ENCODE assay signal across 8 cellular contexts in the genomic region with DNA sequence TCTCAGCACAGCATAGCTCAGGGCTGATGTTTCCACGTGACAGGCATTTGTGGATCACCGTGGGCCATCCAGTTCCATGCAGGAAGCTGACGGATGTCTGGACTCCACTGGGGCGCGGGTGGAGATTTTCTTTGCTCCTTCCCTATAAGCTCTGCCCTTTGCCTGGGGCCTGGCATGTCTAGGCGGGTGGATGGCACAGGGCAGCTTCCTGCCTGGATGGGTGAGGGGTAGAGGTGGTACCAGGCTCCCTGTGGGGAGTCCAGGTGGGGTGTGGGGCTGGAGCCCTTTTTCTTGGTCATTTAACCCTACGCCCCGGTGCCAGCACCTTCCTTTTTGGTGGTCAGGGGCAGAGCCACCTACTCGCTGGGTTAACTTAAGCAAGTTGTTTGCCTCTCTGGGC. TPM values are rescaled to one million over a fixed set of nuclear protein-coding genes. Genes with fewer than 3 reads are reported as not detected.
A peak's percentile ranks its signal among the peaks of the same experiment; 100 is the strongest.
DNase-seq lines count a peak whose midpoint lies in the region; TF ChIP-seq lines count a peak whose summit lies in the region.

No MANE protein-coding gene starts in this region.

- no peak for TF ChIP-seq POLR2A in tibial nerve (IDR thresholded peaks at IDR 0.05)

- H3F3A ChIP-seq in SK-N-SH (replicated peaks; ENCODE audit: insufficient read depth), result no peaks in the 10 kb centered on the region
- H3F3A ChIP-seq in smooth muscle cell (ENCODE audit: low read depth), result no peaks in the 10 kb centered on the region

- no peak overlapping the region for H3K4me3 ChIP-seq in SK-N-SH (ENCODE audit: low read depth in 2 of 2, low read length in 1 of 2)
- H3K4me3 ChIP-seq in iPS-18a (ENCODE audit: low read length), result peak overlapping the region; percentile 67
- no peak overlapping the region for H3K4me3 ChIP-seq in smooth muscle cell
- no peak overlapping the region for H3K4me3 ChIP-seq in tibial nerve

- H2AFZ ChIP-seq in SK-N-SH (ENCODE audit: low read depth) (peak overlapping the region; percentile 94; the same call in 1 of the 2 replicates), smooth muscle cell (ENCODE audit: low read depth) (no peak overlapping the region)

- no peaks in the 10 kb centered on the region for H4K20me1 ChIP-seq in SK-N-SH (ENCODE audit: insufficient read depth)
- H4K20me1 ChIP-seq in smooth muscle cell (ENCODE audit: low read depth), result peaks cover 45% of the 10 kb centered on the region

- peak overlapping the region; percentile 76 for H3K4me2 ChIP-seq in SK-N-SH
- peak overlapping the region; percentile 89 for H3K4me2 ChIP-seq in smooth muscle cell

- H3K9me2 ChIP-seq in SK-N-SH, result no peaks in the 10 kb centered on the region

- TF ChIP-seq CTCF in SK-N-SH (IDR thresholded peaks at IDR 0.05) (no peak), smooth muscle cell (IDR thresholded peaks at IDR 0.05; ENCODE audit: borderline replicate concordance, insufficient read depth, poor library complexity, severe bottlenecking) (no peak), tibial nerve (IDR thresholded peaks at IDR 0.05) (no peak)

- no peaks in the 10 kb centered on the region for H3K27me3 ChIP-seq in SK-N-SH (ENCODE audit: insufficient read depth)
- peaks cover 63% of the 10 kb centered on the region for H3K27me3 ChIP-seq in iPS-18a (ENCODE audit: control insufficient read depth, insufficient read depth, low read length)
- H3K27me3 ChIP-seq in smooth muscle cell (ENCODE audit: low read depth), result peaks cover 35% of the 10 kb centered on the region
- peaks cover 0 to 47% of the 10 kb centered on the region in 2 donors for H3K27me3 ChIP-seq in tibial nerve

- POLR2A ChIA-PET in SK-N-SH (lab: Yijun Ruan, JAX), result interaction anchor here (0.6 to 1.4 kb wide), 3 partner anchors 10 to 74 kb away, joined by 3 to 15 read pairs (median 4); partner anchors contain the start of gene FAM110A

- peak overlapping the region in 1 of 2 experiments; percentile 61; a peak in 2 of 4 replicates for H3K27ac ChIP-seq in SK-N-SH (ENCODE audit: low read depth in 2 of 2, low read length in 1 of 2)
- no peak overlapping the region for H3K27ac ChIP-seq in iPS-18a (ENCODE audit: low read length)
- H3K27ac ChIP-seq in smooth muscle cell (ENCODE audit: low read depth), result no peak overlapping the region
- H3K27ac ChIP-seq in tibial nerve, result peak overlapping the region in 1 of 4 donors; percentile 23

- H3K9me3 ChIP-seq in SK-N-SH, result no peaks in the 10 kb centered on the region
- no peaks in the 10 kb centered on the region for H3K9me3 ChIP-seq in iPS-18a (ENCODE audit: control insufficient read depth, low read depth, low read length)
- H3K9me3 ChIP-seq in smooth muscle cell (replicated peaks; ENCODE audit: low read depth), result no peaks in the 10 kb centered on the region
- no peaks in the 10 kb centered on the region for H3K9me3 ChIP-seq in tibial nerve

- peaks cover 31% of the 10 kb centered on the region; the same call in 1 of the 2 replicates for H3K79me2 ChIP-seq in SK-N-SH (ENCODE audit: insufficient read depth)
- H3K79me2 ChIP-seq in smooth muscle cell (ENCODE audit: low read depth), result no peaks in the 10 kb centered on the region

- DNase-seq in DMS53 (lab: John Stamatoyannopoulos, UW) (peak; percentile 43), DMS53 treated with DMSO at 0.1 percent for 48 hours (lab: John Stamatoyannopoulos, UW; ENCODE audit: unreplicated experiment) (no peak), SK-N-SH (peak; percentile 57), smooth muscle cell (lab: John Stamatoyannopoulos, UW; ENCODE audit: unreplicated experiment) (no peak), 8988T (no peak), NCI-H2227 treated with DMSO at 0.1 percent for 48 hours (lab: John Stamatoyannopoulos, UW) (no peak), tibial nerve (ENCODE audit: low spot score in 2 of 2) (no peak)

- no peak for TF ChIP-seq RAD21 in SK-N-SH (IDR thresholded peaks at IDR 0.05; ENCODE audit: low read length)

- CTCF ChIA-PET in SK-N-SH (lab: Yijun Ruan, JAX), result interaction anchor here (0.9 to 3.8 kb wide), 4 partner anchors 25 to 115 kb away, joined by 4 to 10 read pairs (median 6); no protein-coding TSS in a partner anchor

- H3K4me1 ChIP-seq in SK-N-SH (ENCODE audit: control insufficient read depth in 1 of 2, insufficient read depth in 2 of 2, low read depth in 1 of 2, low read length in 1 of 2) (peaks cover 0 to 50% of the 10 kb centered on the region in 2 experiments; a peak in 1 of 4 replicates), iPS-18a (ENCODE audit: control insufficient read depth, low read depth, low read length) (peaks cover 9% of the 10 kb centered on the region), smooth muscle cell (ENCODE audit: low read depth) (no peaks in the 10 kb centered on the region), tibial nerve (peaks cover 0 to 43% (median 15%) of the 10 kb centered on the region in 4 donors)

- WGBS in SK-N-SH (ENCODE audit: low lambda C conversion rate), result 51% methylated on average over 3 of the region's 9 CpGs
- 79% methylated on average over 9 of the region's 9 CpGs for WGBS in smooth muscle cell (ENCODE audit: low lambda C conversion rate)
- WGBS in tibial nerve, 2 donors, result 77 to 88% methylated on average over 9 of the region's 9 CpGs

- no peak overlapping the region; the same call in 1 of the 2 replicates for H3K9ac ChIP-seq in SK-N-SH
- no peak overlapping the region for H3K9ac ChIP-seq in iPS-18a (ENCODE audit: low read length)
- H3K9ac ChIP-seq in smooth muscle cell (ENCODE audit: low read depth), result no peak overlapping the region

- TF ChIP-seq EP300 in SK-N-SH (IDR thresholded peaks at IDR 0.05; ENCODE audit: borderline replicate concordance in 1 of 2, low read depth in 1 of 2, low read length in 1 of 2), result no peak
- TF ChIP-seq EP300 in tibial nerve (IDR thresholded peaks at IDR 0.05), result no peak

- H3K36me3 ChIP-seq in SK-N-SH (replicated peaks in 1 of 2; ENCODE audit: control insufficient read depth in 1 of 2, insufficient read depth in 2 of 2, low read length in 1 of 2) (peaks cover 0 to 4% of the 10 kb centered on the region in 2 experiments), iPS-18a (ENCODE audit: control insufficient read depth, low read depth, low read length) (no peaks in the 10 kb centered on the region), smooth muscle cell (ENCODE audit: low read depth) (no peaks in the 10 kb centered on the region), tibial nerve (no peaks in the 10 kb centered on the region)

TF ChIP-seq in SK-N-SH, 30 proteins besides CTCF, POLR2A, EP300 and RAD21 (continues in another document):
- TF ChIP-seq TEAD4 (IDR thresholded peaks at IDR 0.05; ENCODE audit: borderline replicate concordance, insufficient read depth), result no peak
- TF ChIP-seq, protein P1, sequence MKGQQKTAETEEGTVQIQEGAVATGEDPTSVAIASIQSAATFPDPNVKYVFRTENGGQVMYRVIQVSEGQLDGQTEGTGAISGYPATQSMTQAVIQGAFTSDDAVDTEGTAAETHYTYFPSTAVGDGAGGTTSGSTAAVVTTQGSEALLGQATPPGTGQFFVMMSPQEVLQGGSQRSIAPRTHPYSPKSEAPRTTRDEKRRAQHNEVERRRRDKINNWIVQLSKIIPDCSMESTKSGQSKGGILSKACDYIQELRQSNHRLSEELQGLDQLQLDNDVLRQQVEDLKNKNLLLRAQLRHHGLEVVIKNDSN (IDR thresholded peaks at IDR 0.05; ENCODE audit: borderline replicate concordance, low read depth), result no peak
- TF ChIP-seq TAF1 (IDR thresholded peaks at IDR 0.05; ENCODE audit: borderline replicate concordance, low read depth, low read length), result no peak
- no peak for TF ChIP-seq POLR2AphosphoS5 (IDR thresholded peaks at IDR 0.05; ENCODE audit: low read depth, low read length)
- no peak for TF ChIP-seq NFIC (IDR thresholded peaks at IDR 0.05; ENCODE audit: borderline replicate concordance)
- no peak for TF ChIP-seq MXI1 (IDR thresholded peaks at IDR 0.05; ENCODE audit: low read depth, low read length)
- TF ChIP-seq EZH2phosphoT487 (IDR thresholded peaks at IDR 0.05; ENCODE audit: borderline replicate concordance, low read depth), result no peak
- no peak for TF ChIP-seq CHD2 (IDR thresholded peaks at IDR 0.05; ENCODE audit: low read length, partially characterized antibody)
- no peak for TF ChIP-seq ELF1 (IDR thresholded peaks at IDR 0.05)
- TF ChIP-seq SIN3A (IDR thresholded peaks at IDR 0.05; ENCODE audit: borderline replicate concordance, low read depth, low read length), result no peak
- TF ChIP-seq RFX5 (IDR thresholded peaks at IDR 0.05; ENCODE audit: low read length), result no peak
- TF ChIP-seq, protein P2, sequence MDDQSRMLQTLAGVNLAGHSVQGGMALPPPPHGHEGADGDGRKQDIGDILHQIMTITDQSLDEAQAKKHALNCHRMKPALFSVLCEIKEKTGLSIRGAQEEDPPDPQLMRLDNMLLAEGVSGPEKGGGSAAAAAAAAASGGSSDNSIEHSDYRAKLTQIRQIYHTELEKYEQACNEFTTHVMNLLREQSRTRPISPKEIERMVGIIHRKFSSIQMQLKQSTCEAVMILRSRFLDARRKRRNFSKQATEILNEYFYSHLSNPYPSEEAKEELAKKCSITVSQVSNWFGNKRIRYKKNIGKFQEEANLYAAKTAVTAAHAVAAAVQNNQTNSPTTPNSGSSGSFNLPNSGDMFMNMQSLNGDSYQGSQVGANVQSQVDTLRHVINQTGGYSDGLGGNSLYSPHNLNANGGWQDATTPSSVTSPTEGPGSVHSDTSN (IDR thresholded peaks at IDR 0.05), result no peak
- no peak for TF ChIP-seq FOSL2 (IDR thresholded peaks at IDR 0.05; ENCODE audit: borderline replicate concordance, low read depth)
- no peak for TF ChIP-seq FOXJ3 (CRISPR knock-in tag; IDR thresholded peaks at IDR 0.05)
- no peak for TF ChIP-seq USF2 (IDR thresholded peaks at IDR 0.05; ENCODE audit: borderline replicate concordance, low read depth, low read length)
- TF ChIP-seq SMC3 (IDR thresholded peaks at IDR 0.05; ENCODE audit: low read depth, low read length), result no peak
- no peak for TF ChIP-seq RXRA (IDR thresholded peaks at IDR 0.05; ENCODE audit: borderline replicate concordance, low read depth)

RNA-seq across cellular contexts. Expression of gene FAM110A, which starts 10.4 kb away (rescaled TPM):
- polyA plus RNA-seq in SK-N-SH (2012; rRNA removed) (2.5 and 3.8 TPM in 2 replicates), smooth muscle cell (5.6 and 8.7 TPM in 2 replicates)
- 1.9 and 2.3 TPM in 2 replicates for polyA plus RNA-seq in SK-N-SH (2012; cell fraction: cytosol; rRNA removed)
- 4.3 and 7.1 TPM in 2 replicates for polyA plus RNA-seq in SK-N-SH (2012; cell fraction: nucleus; rRNA removed)
- total RNA-seq in smooth muscle cell (2.9 and 5.3 TPM in 2 replicates), tibial nerve (1 to 10 TPM; 2.8 to 6.9 (median 4.7) TPM)

Comparison
In these comparisons a context has a peak if more than half of its experiments do, and no peak if none do; other contexts are left out.
1. DNase-seq: peak in DMS53 (single experiment) and SK-N-SH (single experiment); none in DMS53 treated with DMSO at 0.1 percent for 48 hours (single experiment), smooth muscle cell (single experiment), 8988T (single experiment), NCI-H2227 treated with DMSO at 0.1 percent for 48 hours (single experiment) and tibial nerve (0 of 2).